In genomic region chr18:10241571-10241970, GRCh38 we compare ENCODE assay signal across 35 cellular contexts.
"Had no signal": no experiment of that assay in that cellular context is flagged by ENCODE, and none has a peak within 500 bp of the region (broad histone marks: within the 10 kb centered on the region; RNA-seq: fewer than 3 reads in every experiment).

No MANE protein-coding gene starts in this region.

- H3K27me3 ChIP-seq: Peyer's patch, SJSA1 had no signal

- H3K27ac Mint-ChIP-seq: activated CD4-positive, alpha-beta T cell treated with anti-CD3 and anti-CD28 coated beads for 36 hours; activated CD4-positive, alpha-beta T cell treated with anti-CD3 and anti-CD28 coated beads, Interleukin-2, amount 10 ng/mL, durations not matched to agents 7 days and 5 days; activated CD8-positive, alpha-beta T cell treated with anti-CD3 and anti-CD28 coated beads, Interleukin-2, amount 10 ng/mL, durations not matched to agents 7 days and 5 days; activated naive CD4-positive, alpha-beta T cell treated with anti-CD3 and anti-CD28 coated beads for 36 hours; activated naive CD4-positive, alpha-beta T cell treated with anti-CD3 and anti-CD28 coated beads, Interleukin-2, amount 50 U/mL, for 72 hours; activated T-helper 1 cell treated with anti-CD3 and anti-CD28 coated beads, Interleukin-12 subunit alpha, Interleukin-12 subunit beta, Interleukin-2, Interleukin-4 antibody, amounts not matched to agents 30 ng/mL and 10 ng/mL and 1 ng/mL, durations not matched to agents 14 hours and 24 hours and 36 hours; T-helper 1 cell treated with Interleukin-12 subunit alpha and Interleukin-12 subunit beta and Interleukin-4 antibody, amounts not matched to agents 30 μg/mL and 1 μg/mL, for 36 hours; T-helper 2 cell treated with Interferon-gamma antibody and Interleukin-4, amounts not matched to agents 5 μg/mL and 100 μg/mL, for 36 hours had no signal

- H3K4me3 Mint-ChIP-seq: activated CD4-positive, alpha-beta T cell treated with anti-CD3 and anti-CD28 coated beads for 36 hours; activated CD4-positive, alpha-beta T cell treated with anti-CD3 and anti-CD28 coated beads, Interleukin-2, amount 10 ng/mL, durations not matched to agents 7 days and 5 days; activated CD8-positive, alpha-beta T cell treated with anti-CD3 and anti-CD28 coated beads, Interleukin-2, amount 10 ng/mL, durations not matched to agents 7 days and 5 days; activated naive CD4-positive, alpha-beta T cell treated with anti-CD3 and anti-CD28 coated beads for 36 hours; activated T-cell treated with anti-CD3 and anti-CD28 coated beads, Interleukin-2, amount 50 U/mL, for 4 hours; activated T-helper 1 cell treated with anti-CD3 and anti-CD28 coated beads, Interleukin-12 subunit alpha, Interleukin-12 subunit beta, Interleukin-2, Interleukin-4 antibody, amounts not matched to agents 30 ng/mL and 10 ng/mL and 1 ng/mL, durations not matched to agents 14 hours and 24 hours and 36 hours; T-helper 1 cell treated with Interleukin-12 subunit alpha and Interleukin-12 subunit beta and Interleukin-4 antibody, amounts not matched to agents 30 μg/mL and 1 μg/mL, for 36 hours; T-helper 2 cell treated with Interferon-gamma antibody and Interleukin-4, amounts not matched to agents 5 μg/mL and 100 μg/mL, for 36 hours had no signal

- H3K9me3 ChIP-seq: Peyer's patch, SJSA1, SK-N-SH had no signal

- H3K9me2 ChIP-seq: SK-N-SH had no signal

- FAIRE-seq: TTC549 had no signal

- H3K27me3 Mint-ChIP-seq: activated CD4-positive, alpha-beta T cell treated with anti-CD3 and anti-CD28 coated beads for 36 hours; activated CD4-positive, alpha-beta T cell treated with anti-CD3 and anti-CD28 coated beads, Interleukin-2, amount 10 ng/mL, durations not matched to agents 7 days and 5 days had no signal

- ATAC-seq: activated CD4-positive, alpha-beta T cell treated with anti-CD3 and anti-CD28 coated beads for 36 hours; activated CD4-positive, CD25-positive, alpha-beta regulatory T cell treated with anti-CD3 and anti-CD28 coated beads, Interleukin-2, amount 50 U/mL, for 24 hours; activated CD8-positive, alpha-beta T cell treated with anti-CD3 and anti-CD28 coated beads, Interleukin-2, amount 10 ng/mL, durations not matched to agents 7 days and 5 days; activated naive CD4-positive, alpha-beta T cell treated with anti-CD3 and anti-CD28 coated beads, Interleukin-2, amount 50 U/mL, for 72 hours; activated T-cell treated with anti-CD3 and anti-CD28 coated beads, Interleukin-2, amount 50 U/mL, for 4 hours; PC-3 had no signal

- H3K4me3 ChIP-seq: Peyer's patch, SJSA1 had no signal

- DNase-seq: activated CD4-positive, alpha-beta T cell treated with anti-CD3 and anti-CD28 coated beads for 36 hours; activated CD4-positive, alpha-beta T cell treated with anti-CD3 and anti-CD28 coated beads, Interleukin-2, amount 10 ng/mL, durations not matched to agents 7 days and 5 days; activated CD4-positive, alpha-beta T cell treated with anti-CD3 and anti-CD28 coated beads, Interleukin-2, amount 50 U/mL, for 48 hours; activated CD8-positive, alpha-beta T cell treated with anti-CD3 and anti-CD28 coated beads, Interleukin-2, amount 10 ng/mL, durations not matched to agents 7 days and 5 days; activated gamma-delta T cell treated with Interleukin-2 at 50 U/mL for 16 hours; activated naive CD4-positive, alpha-beta T cell treated with anti-CD3 and anti-CD28 coated beads for 36 hours; activated T-cell treated with anti-CD3 and anti-CD28 coated beads for 4 hours; activated T-cell treated with anti-CD3 and anti-CD28 coated beads, Interleukin-2, amount 50 U/mL, for 4 hours; amniotic stem cell; aorta; Kasumi-1; KG1; MM.1S; MV-4-11; NCI-H1092; NCI-H1436 treated with DMSO at 0.1 percent for 48 hours; NCI-H1694 treated with DMSO at 0.1 percent for 48 hours; NCI-H2029; NCI-H345; NCI-H510A; NCI-H526; NCI-H748 treated with DMSO at 0.1 percent for 48 hours; NK-92 treated with Interleukin-12 subunit alpha and Interleukin-12 subunit beta, amount 100 ng/mL, for 24 hours; PC-3; Peyer's patch; RPMI8226; SHP77 treated with DMSO at 0.1 percent for 48 hours; SK-N-SH had no signal

- H3K27ac ChIP-seq: Peyer's patch, SJSA1 had no signal

- H3K4me2 ChIP-seq: SK-N-SH had no signal

- H3K9ac ChIP-seq: SK-N-SH had no signal

- H3K4me1 ChIP-seq: Peyer's patch, SJSA1 had no signal

- H3K36me3 ChIP-seq: Peyer's patch, SJSA1 had no signal

- H3K4me1 Mint-ChIP-seq: activated CD4-positive, alpha-beta T cell treated with anti-CD3 and anti-CD28 coated beads for 36 hours; activated CD4-positive, alpha-beta T cell treated with anti-CD3 and anti-CD28 coated beads, Interleukin-2, amount 10 ng/mL, durations not matched to agents 7 days and 5 days had no signal

- H3K9me3 Mint-ChIP-seq: activated CD4-positive, alpha-beta T cell treated with anti-CD3 and anti-CD28 coated beads, Interleukin-2, amount 10 ng/mL, durations not matched to agents 7 days and 5 days; activated naive CD4-positive, alpha-beta T cell treated with anti-CD3 and anti-CD28 coated beads for 36 hours; activated naive CD4-positive, alpha-beta T cell treated with anti-CD3 and anti-CD28 coated beads, Interleukin-2, amount 50 U/mL, for 72 hours; activated T-cell treated with anti-CD3 and anti-CD28 coated beads, Interleukin-2, amount 50 U/mL, for 4 hours; activated T-helper 1 cell treated with anti-CD3 and anti-CD28 coated beads, Interleukin-12 subunit alpha, Interleukin-12 subunit beta, Interleukin-2, Interleukin-4 antibody, amounts not matched to agents 30 ng/mL and 10 ng/mL and 1 ng/mL, durations not matched to agents 14 hours and 24 hours and 36 hours; T-helper 1 cell treated with Interleukin-12 subunit alpha and Interleukin-12 subunit beta and Interleukin-4 antibody, amounts not matched to agents 30 μg/mL and 1 μg/mL, for 36 hours; T-helper 2 cell treated with Interferon-gamma antibody and Interleukin-4, amounts not matched to agents 5 μg/mL and 100 μg/mL, for 36 hours had no signal

- H3K36me3 Mint-ChIP-seq: activated naive CD4-positive, alpha-beta T cell treated with anti-CD3 and anti-CD28 coated beads, Interleukin-2, amount 50 U/mL, for 72 hours had no signal
